In the genomic region with DNA sequence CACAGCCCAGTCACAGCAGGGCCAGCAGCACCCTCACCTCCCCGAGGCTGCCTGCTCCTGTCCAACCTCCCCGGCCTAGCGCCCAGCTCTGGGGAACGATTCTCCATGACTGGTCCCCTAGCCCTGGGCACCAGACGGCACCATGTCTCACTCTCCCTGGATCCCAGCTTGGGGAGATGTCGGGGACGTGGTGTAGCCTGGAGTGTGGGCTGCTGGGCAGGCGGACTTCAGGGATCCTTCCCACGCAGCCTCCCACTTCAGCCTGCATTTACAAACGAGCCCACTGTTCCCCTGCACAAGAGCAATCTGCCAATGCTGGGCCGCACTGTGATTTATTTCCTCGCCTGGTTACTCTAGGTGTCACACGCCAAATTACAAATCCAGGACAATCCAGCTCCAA, we compare ENCODE assay signal across 19 cellular contexts.
"Had no signal": no experiment of that assay in that cellular context is flagged by ENCODE, and none has a peak within 500 bp of the region (broad histone marks: within the 10 kb centered on the region; RNA-seq: fewer than 3 reads in every experiment).

No MANE protein-coding gene starts in this region.

- H3K27ac Mint-ChIP-seq: nephron progenitor cell had no signal

- H3K27ac ChIP-seq: dorsolateral prefrontal cortex, heart right ventricle, psoas muscle, sigmoid colon, skin epidermis, testis, tibial nerve, upper lobe of right lung had no signal

- H3K27me3 ChIP-seq: dorsolateral prefrontal cortex, heart right ventricle, sigmoid colon, testis, tibial nerve, upper lobe of right lung had no signal

- H3K9me3 ChIP-seq: heart right ventricle, psoas muscle, sigmoid colon, testis, tibial nerve, upper lobe of right lung had no signal

- DNase-seq: cortex of kidney; effector CD8-positive, alpha-beta T cell; heart right ventricle; hypothalamus; kidney glomerular epithelial cell; naive thymus-derived CD4-positive, alpha-beta T cell; nephron progenitor cell; psoas muscle; sigmoid colon; stimulated activated naive CD8-positive, alpha-beta T cell treated with anti-CD3 and anti-CD28 coated beads, Interleukin-15, amount 100 ng/mL, for 72 hours; testis; upper lobe of right lung had no signal

- H3K4me3 ChIP-seq: dorsolateral prefrontal cortex, heart right ventricle, psoas muscle, sigmoid colon, skin epidermis, testis, tibial nerve, upper lobe of right lung had no signal

- H3K4me1 ChIP-seq: heart right ventricle, psoas muscle, sigmoid colon, testis, upper lobe of right lung had no signal

- H3K9me3 Mint-ChIP-seq: naive thymus-derived CD4-positive, alpha-beta T cell; nephron progenitor cell; stimulated activated naive CD8-positive, alpha-beta T cell treated with anti-CD3 and anti-CD28 coated beads, Interleukin-15, amount 100 ng/mL, for 72 hours had no signal

- H3K4me3 Mint-ChIP-seq: naive thymus-derived CD4-positive, alpha-beta T cell; nephron progenitor cell; stimulated activated naive CD8-positive, alpha-beta T cell treated with anti-CD3 and anti-CD28 coated beads, Interleukin-15, amount 100 ng/mL, for 72 hours had no signal

- H3K4me1 Mint-ChIP-seq: nephron progenitor cell had no signal

- ATAC-seq: esophagus mucosa; heart right ventricle; naive thymus-derived CD4-positive, alpha-beta T cell; psoas muscle; stimulated activated naive CD8-positive, alpha-beta T cell treated with anti-CD3 and anti-CD28 coated beads, Interleukin-15, amount 100 ng/mL, for 72 hours; upper lobe of right lung had no signal

- H3K27me3 Mint-ChIP-seq: naive thymus-derived CD4-positive, alpha-beta T cell; stimulated activated naive CD8-positive, alpha-beta T cell treated with anti-CD3 and anti-CD28 coated beads, Interleukin-15, amount 100 ng/mL, for 72 hours had no signal

- FAIRE-seq: endometrium, frontal cortex, islet of Langerhans had no signal
